1 cellular context compared by ENCODE assay signal in genomic region chr9:126804198-126804695, GRCh38.
TF ChIP-seq lines count a peak whose summit lies in the region.

No MANE protein-coding gene starts in this region.

TF ChIP-seq in GM23338, 12 proteins besides CTCF, POLR2A, EP300 and RAD21 (continued from another document):
- TF ChIP-seq ZNF462 (CRISPR knock-in tag; IDR thresholded peaks at IDR 0.05) (no peak), ZNF114 (CRISPR knock-in tag; IDR thresholded peaks at IDR 0.05) (no peak), CREB1 (CRISPR knock-in tag; IDR thresholded peaks at IDR 0.05; ENCODE audit: low read depth) (no peak), POLR2AphosphoS5 (IDR thresholded peaks at IDR 0.05; ENCODE audit: low read depth) (no peak), STAT1 (IDR thresholded peaks at IDR 0.05; ENCODE audit: unreplicated experiment) (no peak)
TF ChIP-seq in GM23338: peak in this region for 0.
